ENCODE assay signal across 13 cellular contexts in genomic region chr15:82919231-82919886, GRCh38. TPM values are rescaled to one million over a fixed set of nuclear protein-coding genes. Genes with fewer than 3 reads are reported as not detected.
A peak's percentile ranks its signal among the peaks of the same experiment; 100 is the strongest.
DNase-seq lines count a peak whose midpoint lies in the region; ATAC-seq and TF ChIP-seq lines count a peak whose summit lies in the region.
"Had no signal": no experiment of that assay in that cellular context is flagged by ENCODE, and none has a peak within 500 bp of the region (broad histone marks: within the 10 kb centered on the region; RNA-seq: fewer than 3 reads in every experiment).

No MANE protein-coding gene starts in this region.

- H3K9me3 Mint-ChIP-seq in activated CD4-positive, alpha-beta T cell treated with anti-CD3 and anti-CD28 coated beads, Interleukin-2, amount 10 ng/mL, durations not matched to agents 7 days and 5 days = no peaks in the 10 kb centered on the region
- H3K9me3 Mint-ChIP-seq in activated T-helper 2 cell treated with anti-CD3 and anti-CD28 coated beads, Interferon-gamma antibody, Interleukin-2, Interleukin-4, amounts not matched to agents 10 μg/mL and 5 μg/mL and 100 μg/mL, durations not matched to agents 14 hours and 24 hours and 36 hours = no peaks in the 10 kb centered on the region
- H3K9me3 Mint-ChIP-seq: natural killer cell treated with Interleukin-12 subunit alpha and Interleukin-12 subunit beta and Interleukin-15 and Interleukin-18, amount 100 ng/mL, for 72 hours; stimulated activated effector memory CD8-positive, alpha-beta T cell treated with anti-CD3 and anti-CD28 coated beads, Interleukin-12 subunit alpha, Interleukin-12 subunit beta, amount 100 ng/mL, for 72 hours had no signal

- H3K4me3 ChIP-seq in ovary = no peak overlapping the region
- H3K4me3 ChIP-seq: Peyer's patch had no signal

- H3K27ac Mint-ChIP-seq in activated CD4-positive, alpha-beta T cell treated with anti-CD3 and anti-CD28 coated beads, Interleukin-2, amount 10 ng/mL, durations not matched to agents 7 days and 5 days = no peak overlapping the region
- no peak overlapping the region for H3K27ac Mint-ChIP-seq in activated T-helper 2 cell treated with anti-CD3 and anti-CD28 coated beads, Interferon-gamma antibody, Interleukin-2, Interleukin-4, amounts not matched to agents 10 μg/mL and 5 μg/mL and 100 μg/mL, durations not matched to agents 14 hours and 24 hours and 36 hours
- H3K27ac Mint-ChIP-seq: natural killer cell treated with Interleukin-12 subunit alpha and Interleukin-12 subunit beta and Interleukin-15 and Interleukin-18, amount 100 ng/mL, for 72 hours; stimulated activated effector memory CD8-positive, alpha-beta T cell treated with anti-CD3 and anti-CD28 coated beads, Interleukin-12 subunit alpha, Interleukin-12 subunit beta, amount 100 ng/mL, for 72 hours had no signal

- TF ChIP-seq CTCF in foreskin keratinocyte (conservative IDR thresholded peaks at IDR 0.05) (no peak), ovary (IDR thresholded peaks at IDR 0.05) (no peak)

- ATAC-seq in foreskin keratinocyte = peak; percentile 46
- ATAC-seq in HG03175 (IDR thresholded peaks at IDR 0.05; ENCODE audit: unreplicated experiment) = no peak
- ATAC-seq: natural killer cell treated with Interleukin-12 subunit alpha and Interleukin-12 subunit beta and Interleukin-15 and Interleukin-18, amount 100 ng/mL, for 72 hours; stimulated activated effector memory CD8-positive, alpha-beta T cell treated with anti-CD3 and anti-CD28 coated beads, Interleukin-12 subunit alpha, Interleukin-12 subunit beta, amount 100 ng/mL, for 72 hours had no signal

- peak; percentile 63 for DNase-seq in HPDE6-E6E7 (ENCODE audit: extremely low spot score)
- peak; percentile 84 for DNase-seq in NCI-H774 (lab: John Stamatoyannopoulos, UW)
- DNase-seq in foreskin keratinocyte = peak in 1 of 2 donors; percentile 63
- peak; percentile 53 to 75 (median 66) for DNase-seq in ovary
- no peak for DNase-seq in posterior cingulate gyrus
- no peak for DNase-seq in activated CD4-positive, alpha-beta T cell treated with anti-CD3 and anti-CD28 coated beads, Interleukin-2, amount 10 ng/mL, durations not matched to agents 7 days and 5 days
- DNase-seq in activated T-helper 2 cell treated with anti-CD3 and anti-CD28 coated beads, Interferon-gamma antibody, Interleukin-2, Interleukin-4, amounts not matched to agents 10 μg/mL and 5 μg/mL and 100 μg/mL, durations not matched to agents 14 hours and 24 hours and 36 hours (ENCODE audit: low spot score) = no peak
- DNase-seq: activated CD8-positive, alpha-beta memory T cell treated with anti-CD3 and anti-CD28 coated beads, Interleukin-2, amount 50 U/mL, for 4 hours; amygdala; Peyer's patch had no signal

- intact Hi-C loops in ovary (cut with DNase I) = loop anchor here in 1 of 4 donors (10.0 kb wide), 1 partner anchor 55 kb away; no protein-coding TSS in a partner anchor
- intact Hi-C loops in posterior cingulate gyrus (cut with DNase I) = no loop called here
- intact Hi-C loops in activated T-helper 2 cell treated with anti-CD3 and anti-CD28 coated beads, Interferon-gamma antibody, Interleukin-2, Interleukin-4, amounts not matched to agents 10 μg/mL and 5 μg/mL and 100 μg/mL, durations not matched to agents 14 hours and 24 hours and 36 hours (cut with micrococcal nuclease) = no loop called here

- H3K27ac ChIP-seq in foreskin keratinocyte (no peak overlapping the region), ovary (peak overlapping the region in 1 of 2 donors; percentile 11)
- H3K27ac ChIP-seq: Peyer's patch had no signal

- TF ChIP-seq POLR2A in ovary (IDR thresholded peaks at IDR 0.05) = no peak

- H3K9me3 ChIP-seq in ovary = no peaks in the 10 kb centered on the region
- H3K9me3 ChIP-seq: Peyer's patch had no signal

- H3K27me3 Mint-ChIP-seq in activated CD4-positive, alpha-beta T cell treated with anti-CD3 and anti-CD28 coated beads, Interleukin-2, amount 10 ng/mL, durations not matched to agents 7 days and 5 days = peaks cover 5% of the 10 kb centered on the region
- no peaks in the 10 kb centered on the region for H3K27me3 Mint-ChIP-seq in activated T-helper 2 cell treated with anti-CD3 and anti-CD28 coated beads, Interferon-gamma antibody, Interleukin-2, Interleukin-4, amounts not matched to agents 10 μg/mL and 5 μg/mL and 100 μg/mL, durations not matched to agents 14 hours and 24 hours and 36 hours (ENCODE audit: low read depth)

- no peaks in the 10 kb centered on the region for H3K36me3 ChIP-seq in ovary
- H3K36me3 ChIP-seq: Peyer's patch had no signal

- H3K4me3 Mint-ChIP-seq in activated CD4-positive, alpha-beta T cell treated with anti-CD3 and anti-CD28 coated beads, Interleukin-2, amount 10 ng/mL, durations not matched to agents 7 days and 5 days = no peak overlapping the region
- H3K4me3 Mint-ChIP-seq in activated T-helper 2 cell treated with anti-CD3 and anti-CD28 coated beads, Interferon-gamma antibody, Interleukin-2, Interleukin-4, amounts not matched to agents 10 μg/mL and 5 μg/mL and 100 μg/mL, durations not matched to agents 14 hours and 24 hours and 36 hours (ENCODE audit: low read depth) = no peak overlapping the region
- H3K4me3 Mint-ChIP-seq: natural killer cell treated with Interleukin-12 subunit alpha and Interleukin-12 subunit beta and Interleukin-15 and Interleukin-18, amount 100 ng/mL, for 72 hours; stimulated activated effector memory CD8-positive, alpha-beta T cell treated with anti-CD3 and anti-CD28 coated beads, Interleukin-12 subunit alpha, Interleukin-12 subunit beta, amount 100 ng/mL, for 72 hours had no signal

- CTCF ChIA-PET in activated CD4-positive, alpha-beta T cell treated with anti-CD3 and anti-CD28 coated beads, Interleukin-2, amount 10 ng/mL, durations not matched to agents 7 days and 5 days (lab: Charles Lee) = interaction anchor here (0.6 kb wide), 1 partner anchor 122 kb away, joined by 3 read pairs; no protein-coding TSS in a partner anchor

- no peaks in the 10 kb centered on the region for H3K27me3 ChIP-seq in foreskin keratinocyte
- no peaks in the 10 kb centered on the region for H3K27me3 ChIP-seq in ovary
- H3K27me3 ChIP-seq: Peyer's patch had no signal

- H3K4me1 ChIP-seq in foreskin keratinocyte (no peaks in the 10 kb centered on the region), ovary (ENCODE audit: insufficient read depth) (peaks cover 17% of the 10 kb centered on the region)
- H3K4me1 ChIP-seq: Peyer's patch had no signal

- POLR2A ChIA-PET in activated CD4-positive, alpha-beta T cell treated with anti-CD3 and anti-CD28 coated beads, Interleukin-2, amount 10 ng/mL, durations not matched to agents 7 days and 5 days (lab: Charles Lee) = no interaction called here

- WGBS in ovary, 3 donors = 4 to 12% (median 9%) methylated on average over 6 of the region's 6 CpGs

- TF ChIP-seq EP300 in ovary (IDR thresholded peaks at IDR 0.05) = no peak

- no peaks in the 10 kb centered on the region for H3K4me1 Mint-ChIP-seq in activated CD4-positive, alpha-beta T cell treated with anti-CD3 and anti-CD28 coated beads, Interleukin-2, amount 10 ng/mL, durations not matched to agents 7 days and 5 days
- no peaks in the 10 kb centered on the region for H3K4me1 Mint-ChIP-seq in activated T-helper 2 cell treated with anti-CD3 and anti-CD28 coated beads, Interferon-gamma antibody, Interleukin-2, Interleukin-4, amounts not matched to agents 10 μg/mL and 5 μg/mL and 100 μg/mL, durations not matched to agents 14 hours and 24 hours and 36 hours (ENCODE audit: low read depth)
- H3K4me1 Mint-ChIP-seq: stimulated activated effector memory CD8-positive, alpha-beta T cell treated with anti-CD3 and anti-CD28 coated beads, Interleukin-12 subunit alpha, Interleukin-12 subunit beta, amount 100 ng/mL, for 72 hours had no signal

- no peaks in the 10 kb centered on the region for H3K36me3 Mint-ChIP-seq in activated CD4-positive, alpha-beta T cell treated with anti-CD3 and anti-CD28 coated beads, Interleukin-2, amount 10 ng/mL, durations not matched to agents 7 days and 5 days (ENCODE audit: low read depth)
- no peaks in the 10 kb centered on the region for H3K36me3 Mint-ChIP-seq in activated T-helper 2 cell treated with anti-CD3 and anti-CD28 coated beads, Interferon-gamma antibody, Interleukin-2, Interleukin-4, amounts not matched to agents 10 μg/mL and 5 μg/mL and 100 μg/mL, durations not matched to agents 14 hours and 24 hours and 36 hours (ENCODE audit: low read depth)
- H3K36me3 Mint-ChIP-seq: natural killer cell treated with Interleukin-12 subunit alpha and Interleukin-12 subunit beta and Interleukin-15 and Interleukin-18, amount 100 ng/mL, for 72 hours; stimulated activated effector memory CD8-positive, alpha-beta T cell treated with anti-CD3 and anti-CD28 coated beads, Interleukin-12 subunit alpha, Interleukin-12 subunit beta, amount 100 ng/mL, for 72 hours had no signal

RNA-seq across cellular contexts. Expression of gene HOMER2, which starts 33.2 kb away (rescaled TPM):
- total RNA-seq in foreskin keratinocyte = 12.8 and 14.8 TPM in 2 replicates
- polyA plus RNA-seq in foreskin keratinocyte = 7.2 and 9.1 TPM in 2 replicates
- total RNA-seq in ovary = 10 to 100 TPM in 5 of 7 donors, 1 to 10 TPM in 2; 3.0 to 60.8 (median 15.4) TPM
- 1 to 10 TPM; 3.5 to 6.4 TPM for polyA plus RNA-seq in ovary
- 10 to 100 TPM in 1 of 2 experiments, 1 to 10 TPM in 1; 7.9 to 10.3 TPM for total RNA-seq in activated CD4-positive, alpha-beta T cell treated with anti-CD3 and anti-CD28 coated beads, Interleukin-2, amount 10 ng/mL, durations not matched to agents 7 days and 5 days
- total RNA-seq in activated T-helper 2 cell treated with anti-CD3 and anti-CD28 coated beads, Interferon-gamma antibody, Interleukin-2, Interleukin-4, amounts not matched to agents 10 μg/mL and 5 μg/mL and 100 μg/mL, durations not matched to agents 14 hours and 24 hours and 36 hours = 66.1 and 73.3 TPM in 2 replicates

Comparison
In these comparisons a context has a peak if more than half of its experiments do, and no peak if none do; other contexts are left out.
1. DNase-seq: peak in HPDE6-E6E7 (single experiment), NCI-H774 (single experiment) and ovary (5 of 5); none in posterior cingulate gyrus (0 of 10), activated CD4-positive, alpha-beta T cell treated with anti-CD3 and anti-CD28 coated beads, Interleukin-2, amount 10 ng/mL, durations not matched to agents 7 days and 5 days (single experiment) and activated T-helper 2 cell treated with anti-CD3 and anti-CD28 coated beads, Interferon-gamma antibody, Interleukin-2, Interleukin-4, amounts not matched to agents 10 μg/mL and 5 μg/mL and 100 μg/mL, durations not matched to agents 14 hours and 24 hours and 36 hours (single experiment).